24 cellular contexts compared by ENCODE assay signal in the genomic region with DNA sequence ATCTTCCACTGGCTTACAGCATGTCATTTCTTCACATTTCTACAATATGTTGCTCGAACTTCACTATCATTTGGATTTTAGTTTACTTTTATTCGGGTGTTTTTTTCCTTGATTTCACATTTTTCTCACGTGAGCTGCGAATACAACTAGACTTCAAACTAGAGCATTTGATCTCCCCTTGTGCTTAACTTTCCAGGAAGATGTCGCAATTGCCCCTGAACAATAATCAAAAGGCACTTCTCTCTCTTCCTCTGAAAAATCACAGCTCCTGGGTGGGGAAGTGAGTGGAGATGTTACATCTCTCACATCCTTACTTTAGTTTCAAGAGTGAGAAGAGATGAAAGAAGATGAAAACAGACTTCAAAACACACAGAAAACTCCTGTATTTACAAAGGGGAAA.
"Had no signal": no experiment of that assay in that cellular context is flagged by ENCODE, and none has a peak within 500 bp of the region (broad histone marks: within the 10 kb centered on the region; RNA-seq: fewer than 3 reads in every experiment).

No MANE protein-coding gene starts in this region.

- H3K4me3 ChIP-seq: SJSA1 had no signal

- H3K4me2 ChIP-seq: KMS-11 had no signal

- H3K9me3 ChIP-seq: SJSA1 had no signal

- ATAC-seq: SK-N-SH treated with all-trans-retinoic acid at 6 μM for 48 hours had no signal

- H3K27me3 ChIP-seq: SJSA1 had no signal

- FAIRE-seq: HTR-8/SVneo, RCC 7860 had no signal

- H3K27ac ChIP-seq: HL-60, KMS-11, SJSA1 had no signal

- H3K4me1 ChIP-seq: SJSA1 had no signal

- H3K36me3 ChIP-seq: SJSA1 had no signal

- DNase-seq: Kasumi-1, MM.1S, NCI-H1092 treated with DMSO at 0.1 percent for 48 hours, NCI-H1436, NCI-H187, NCI-H2029, NCI-H2081 treated with DMSO at 0.1 percent for 48 hours, NCI-H2171, NCI-H226, NCI-H446, NCI-H510A, NCI-H524 treated with DMSO at 0.1 percent for 48 hours, NCI-H69, NCI-H774, Right ventricle myocardium superior, RPMI8226, SIG-M5, T-helper 1 cell had no signal

- H3K9ac ChIP-seq: KMS-11 had no signal
